Comparison of ENCODE assay signal across 8 cellular contexts in the genomic region with DNA sequence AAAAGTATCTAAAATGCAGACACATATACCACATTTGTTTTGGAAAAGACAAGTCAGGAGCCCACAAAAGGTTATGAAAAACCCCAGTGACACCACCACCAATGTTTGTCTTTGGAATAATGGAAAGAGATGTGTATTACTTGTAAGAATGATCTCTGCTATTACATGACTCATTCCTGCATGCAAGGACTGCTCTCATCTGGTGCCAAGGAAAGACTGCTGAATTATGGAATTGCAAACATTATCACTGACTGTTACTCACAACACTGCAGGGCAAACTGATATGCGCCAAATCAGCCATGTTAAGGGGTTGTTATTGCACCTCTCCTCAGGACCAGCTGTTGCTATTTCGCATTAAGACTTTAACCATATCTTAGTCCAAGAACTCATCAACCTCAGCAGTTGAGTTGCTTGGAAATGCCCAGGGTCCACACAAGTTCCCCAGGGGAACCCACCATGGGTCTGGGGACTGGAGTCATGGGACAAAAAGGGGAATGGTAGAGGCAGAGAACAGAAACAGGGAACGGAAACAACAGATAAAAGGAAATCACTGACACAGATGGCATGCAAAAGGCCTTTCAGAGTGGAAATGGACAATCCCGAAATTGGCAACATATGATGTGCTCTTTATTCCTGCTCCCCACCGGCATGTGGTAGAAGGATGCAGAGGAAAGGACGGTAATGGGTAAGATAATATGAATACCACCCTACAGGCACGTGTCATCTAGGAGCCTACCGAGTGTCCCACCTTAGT. TPM values are rescaled to one million over a fixed set of nuclear protein-coding genes. Genes with fewer than 3 reads are reported as not detected.
A peak's percentile ranks its signal among the peaks of the same experiment; 100 is the strongest.
DNase-seq lines count a peak whose midpoint lies in the region; ATAC-seq and TF ChIP-seq lines count a peak whose summit lies in the region.

No MANE protein-coding gene starts in this region.

- H3K9me3 ChIP-seq in HEK293 (ENCODE audit: control insufficient read depth, insufficient read depth, low read depth, low read length) (no peaks in the 10 kb centered on the region), neuronal stem cell (replicated peaks in 1 of 2; ENCODE audit: control insufficient read depth in 2 of 2, insufficient read depth in 1 of 2, low read depth in 1 of 2, low read length in 2 of 2) (no peaks in the 10 kb centered on the region)

- peaks cover 10% of the 10 kb centered on the region for H3K79me1 ChIP-seq in neuronal stem cell (ENCODE audit: low read depth, low read length)

- H3K4me1 Mint-ChIP-seq in activated naive CD8-positive, alpha-beta T cell (ENCODE audit: low read depth), result peaks cover 91% of the 10 kb centered on the region
- peaks cover 100% of the 10 kb centered on the region for H3K4me1 Mint-ChIP-seq in stimulated activated naive CD8-positive, alpha-beta T cell treated with anti-CD3 and anti-CD28 coated beads, Interleukin-15, amount 100 ng/mL, for 72 hours

- peak; percentile 31 for ATAC-seq in left ventricle myocardium superior
- no peak for ATAC-seq in stimulated activated naive CD8-positive, alpha-beta T cell treated with anti-CD3 and anti-CD28 coated beads, Interleukin-15, amount 100 ng/mL, for 72 hours

- no peak overlapping the region for H3K4ac ChIP-seq in neuronal stem cell (ENCODE audit: low read length)

- H3K27ac ChIP-seq in HEK293 (ENCODE audit: extremely low read depth, low read depth, low read length) (no peak overlapping the region), neuronal stem cell (replicated peaks; ENCODE audit: low read length) (no peak overlapping the region)

- H3K18ac ChIP-seq in neuronal stem cell (ENCODE audit: low read length), result no peak overlapping the region

- no peak overlapping the region for H2BK120ac ChIP-seq in neuronal stem cell (ENCODE audit: low read depth, low read length)

- intact Hi-C loops in left ventricle myocardium superior (cut with micrococcal nuclease), result no loop called here

- H2BK12ac ChIP-seq in neuronal stem cell (ENCODE audit: low read length), result no peak overlapping the region

- H3K14ac ChIP-seq in neuronal stem cell (ENCODE audit: low read length), result no peak overlapping the region

- H3K36me3 ChIP-seq in HEK293 (ENCODE audit: control insufficient read depth in 2 of 2, insufficient read depth in 1 of 2, low read length in 2 of 2) (peaks cover 0 to 12% of the 10 kb centered on the region in 2 experiments; a peak in 1 of 3 replicates), neuronal stem cell (replicated peaks in 1 of 2; ENCODE audit: control insufficient read depth in 2 of 2, insufficient read depth in 2 of 2, low read length in 2 of 2) (peaks cover 2 to 29% of the 10 kb centered on the region in 2 donors)

- H3K27me3 Mint-ChIP-seq in activated naive CD8-positive, alpha-beta T cell, result no peaks in the 10 kb centered on the region
- H3K27me3 Mint-ChIP-seq in stimulated activated naive CD8-positive, alpha-beta T cell treated with anti-CD3 and anti-CD28 coated beads, Interleukin-15, amount 100 ng/mL, for 72 hours, result no peaks in the 10 kb centered on the region

- H2AK5ac ChIP-seq in neuronal stem cell (ENCODE audit: low read depth, low read length), result no peak overlapping the region

- no peaks in the 10 kb centered on the region for H3K9me3 Mint-ChIP-seq in activated naive CD8-positive, alpha-beta T cell (ENCODE audit: low read depth)
- H3K9me3 Mint-ChIP-seq in stimulated activated naive CD8-positive, alpha-beta T cell treated with anti-CD3 and anti-CD28 coated beads, Interleukin-15, amount 100 ng/mL, for 72 hours, result no peaks in the 10 kb centered on the region

- H3K27ac Mint-ChIP-seq in activated naive CD8-positive, alpha-beta T cell, result peak overlapping the region; percentile 93
- H3K27ac Mint-ChIP-seq in stimulated activated naive CD8-positive, alpha-beta T cell treated with anti-CD3 and anti-CD28 coated beads, Interleukin-15, amount 100 ng/mL, for 72 hours, result peak overlapping the region; percentile 84 to 90

- H4K8ac ChIP-seq in neuronal stem cell (ENCODE audit: low read depth, low read length), result no peak overlapping the region

- no peak overlapping the region for H3K9ac ChIP-seq in neuronal stem cell (ENCODE audit: low read depth, low read length, poor library complexity)

- H3K4me1 ChIP-seq in HEK293 (ENCODE audit: control insufficient read depth, insufficient read depth, low read length) (peaks cover 20% of the 10 kb centered on the region), neuronal stem cell (ENCODE audit: control insufficient read depth in 2 of 2, insufficient read depth in 1 of 2, low read depth in 1 of 2, low read length in 2 of 2) (peaks cover 9 to 33% of the 10 kb centered on the region in 2 donors)

- no peak overlapping the region for H4K91ac ChIP-seq in neuronal stem cell (ENCODE audit: low read depth, low read length, poor library complexity)

- no peak overlapping the region for H3K4me2 ChIP-seq in neuronal stem cell (ENCODE audit: insufficient read depth, low read length, poor library complexity, severe bottlenecking)

- H3K4me3 ChIP-seq in HEK293 (ENCODE audit: low read depth, low read length) (no peak overlapping the region), neuronal stem cell (ENCODE audit: low read length in 2 of 2) (no peak overlapping the region)

- H2BK15ac ChIP-seq in neuronal stem cell (ENCODE audit: low read length), result no peak overlapping the region

- CTCF ChIA-PET in HEK293 (lab: Yijun Ruan, JAX), result no interaction called here

- peaks cover 13% of the 10 kb centered on the region for H3K36me3 Mint-ChIP-seq in activated naive CD8-positive, alpha-beta T cell

- peak overlapping the region; percentile 12 for H3K4me3 Mint-ChIP-seq in activated naive CD8-positive, alpha-beta T cell
- H3K4me3 Mint-ChIP-seq in stimulated activated naive CD8-positive, alpha-beta T cell treated with anti-CD3 and anti-CD28 coated beads, Interleukin-15, amount 100 ng/mL, for 72 hours, result no peak overlapping the region

- H2AFZ ChIP-seq in neuronal stem cell (ENCODE audit: low read length), result no peak overlapping the region

- H3K23ac ChIP-seq in neuronal stem cell (ENCODE audit: low read depth, low read length, poor library complexity), result no peak overlapping the region

- POLR2A ChIA-PET in HEK293 (lab: Yijun Ruan, JAX), result no interaction called here

- DNase-seq in left ventricle myocardium superior (no peak), iPS-NIHi7 (ENCODE audit: extremely low spot score) (no peak), SIG-M5 treated with dmso at 0.1 percent for 504 hours (lab: John Stamatoyannopoulos, UW; ENCODE audit: unreplicated experiment) (no peak), neuronal stem cell (ENCODE audit: low spot score) (no peak), NCI-H146 (lab: John Stamatoyannopoulos, UW) (no peak)
- DNase-seq in stimulated activated naive CD8-positive, alpha-beta T cell treated with anti-CD3 and anti-CD28 coated beads, Interleukin-15, amount 100 ng/mL, for 72 hours, result no peak

- no peaks in the 10 kb centered on the region for H3K27me3 ChIP-seq in neuronal stem cell (ENCODE audit: control insufficient read depth in 3 of 3, insufficient read depth in 3 of 3, low read depth in 1 of 3, low read length in 3 of 3)

- TF ChIP-seq CTCF in HEK293 (tag by site-specific recombination; IDR thresholded peaks at IDR 0.05), result no peak

- H2BK5ac ChIP-seq in neuronal stem cell (ENCODE audit: low read length), result no peak overlapping the region

- no CpG with 5 or more reads among the region's 8 CpGs for WGBS in neuronal stem cell (ENCODE audit: extremely low coverage in 2 of 2, insufficient read length in 2 of 2, insufficient replicate concordance in 1 of 2), 2 donors

TF ChIP-seq in HEK293, 187 proteins besides CTCF, POLR2A, EP300 and RAD21 (continues in another document):
- TF ChIP-seq ZFP69B (tag by site-specific recombination; IDR thresholded peaks at IDR 0.05) (0 out of 2 replicates have a peak, but pooled peaks have one; percentile 45), ZNF629 (tag by site-specific recombination; IDR thresholded peaks at IDR 0.05) (peak; percentile 79), SCRT2 (tag by site-specific recombination; IDR thresholded peaks at IDR 0.05) (peak; percentile 88), ZNF621 (tag by site-specific recombination; IDR thresholded peaks at IDR 0.05) (no peak), ZNF335 (tag by site-specific recombination; conservative IDR thresholded peaks at IDR 0.05) (0 out of 2 replicates have a peak, but pooled peaks have one; percentile 21), ZNF843 (tag by site-specific recombination; IDR thresholded peaks at IDR 0.05) (peak; percentile 78), ZXDB (tag by site-specific recombination; IDR thresholded peaks at IDR 0.05) (0 out of 2 replicates have a peak, but pooled peaks have one; percentile 41), GLI2 (tag by site-specific recombination; IDR thresholded peaks at IDR 0.05; ENCODE audit: borderline replicate concordance, low read depth) (peak; percentile 58; the same call in 1 of the 2 replicates), ZNF791 (tag by site-specific recombination; IDR thresholded peaks at IDR 0.05) (no peak), BCL11A (tag by site-specific recombination; IDR thresholded peaks at IDR 0.05; ENCODE audit: low read depth) (0 out of 2 replicates have a peak, but pooled peaks have one; percentile 24), OSR2 (tag by site-specific recombination; IDR thresholded peaks at IDR 0.05) (0 out of 2 replicates have a peak, but pooled peaks have one; percentile 30)
- TF ChIP-seq, protein P1, sequence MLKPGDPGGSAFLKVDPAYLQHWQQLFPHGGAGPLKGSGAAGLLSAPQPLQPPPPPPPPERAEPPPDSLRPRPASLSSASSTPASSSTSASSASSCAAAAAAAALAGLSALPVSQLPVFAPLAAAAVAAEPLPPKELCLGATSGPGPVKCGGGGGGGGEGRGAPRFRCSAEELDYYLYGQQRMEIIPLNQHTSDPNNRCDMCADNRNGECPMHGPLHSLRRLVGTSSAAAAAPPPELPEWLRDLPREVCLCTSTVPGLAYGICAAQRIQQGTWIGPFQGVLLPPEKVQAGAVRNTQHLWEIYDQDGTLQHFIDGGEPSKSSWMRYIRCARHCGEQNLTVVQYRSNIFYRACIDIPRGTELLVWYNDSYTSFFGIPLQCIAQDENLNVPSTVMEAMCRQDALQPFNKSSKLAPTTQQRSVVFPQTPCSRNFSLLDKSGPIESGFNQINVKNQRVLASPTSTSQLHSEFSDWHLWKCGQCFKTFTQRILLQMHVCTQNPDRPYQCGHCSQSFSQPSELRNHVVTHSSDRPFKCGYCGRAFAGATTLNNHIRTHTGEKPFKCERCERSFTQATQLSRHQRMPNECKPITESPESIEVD (tag by site-specific recombination; IDR thresholded peaks at IDR 0.05), result peak; percentile 84

RNA-seq across cellular contexts. Expression of gene CAPZB, which starts 34.4 kb away (rescaled TPM):
- 252 TPM for total RNA-seq in left ventricle myocardium superior
- polyA plus RNA-seq in neuronal stem cell (2013, experiment 1 of 2), result 295 TPM
- polyA plus RNA-seq in neuronal stem cell (2013, experiment 2 of 2), result 299 TPM
